Comparison of ENCODE assay signal across 31 cellular contexts in the genomic region with DNA sequence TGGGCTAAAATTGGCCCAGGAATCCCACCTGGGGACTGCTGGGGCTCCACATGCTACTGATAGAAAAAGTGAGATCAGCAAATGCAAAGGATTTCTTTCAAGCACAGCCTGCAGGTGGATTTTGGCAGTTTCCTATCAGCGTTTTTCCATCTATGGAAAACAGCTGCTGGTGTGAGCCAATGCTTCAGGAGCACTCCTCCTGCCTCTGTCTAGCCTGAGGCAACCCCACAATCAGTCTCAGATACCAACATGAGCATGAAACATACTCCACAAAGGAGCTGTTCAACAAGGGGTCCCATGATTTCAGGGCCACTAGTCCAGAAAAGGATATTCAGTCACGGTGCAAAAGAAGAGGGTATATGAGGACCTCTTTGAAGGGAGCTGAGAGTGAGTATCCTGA.
A peak's percentile ranks its signal among the peaks of the same experiment; 100 is the strongest.
DNase-seq lines count a peak whose midpoint lies in the region; ATAC-seq, FAIRE-seq and TF ChIP-seq lines count a peak whose summit lies in the region.
"Had no signal": no experiment of that assay in that cellular context is flagged by ENCODE, and none has a peak within 500 bp of the region (broad histone marks: within the 10 kb centered on the region; RNA-seq: fewer than 3 reads in every experiment).

No MANE protein-coding gene starts in this region.

- no peak for ATAC-seq in A549
- ATAC-seq: activated CD8-positive, alpha-beta T cell treated with anti-CD3 and anti-CD28 coated beads for 36 hours; activated naive CD4-positive, alpha-beta T cell treated with anti-CD3 and anti-CD28 coated beads, Interleukin-2, amount 50 U/mL, for 72 hours; left lung; psoas muscle; stimulated activated naive CD8-positive, alpha-beta T cell treated with anti-CD3 and anti-CD28 coated beads, Interleukin-15, Interleukin-2, amounts not matched to agents 100 U/mL and 50 U/mL, for 24 hours had no signal

- H3K36me3 ChIP-seq in sigmoid colon, result no peaks in the 10 kb centered on the region
- H3K36me3 ChIP-seq: cardiac muscle cell, left lung had no signal

- H3K27ac ChIP-seq in A549, result peak overlapping the region; percentile 83 to 86; a peak in 5 of 6 replicates
- H3K27ac ChIP-seq in sigmoid colon, result no peak overlapping the region
- H3K27ac ChIP-seq: cardiac muscle cell, left lung, psoas muscle, SK-N-MC, testis had no signal

- TF ChIP-seq EP300 in A549 (IDR thresholded peaks at IDR 0.05) (no peak), sigmoid colon (IDR thresholded peaks at IDR 0.05) (no peak)

- H3K36me3 Mint-ChIP-seq in endothelial cell (ENCODE audit: low read depth, unreplicated experiment) (no peaks in the 10 kb centered on the region), Calu3 (ENCODE audit: insufficient read depth, unreplicated experiment) (no peaks in the 10 kb centered on the region)
- no peaks in the 10 kb centered on the region for H3K36me3 Mint-ChIP-seq in activated T-cell treated with anti-CD3 and anti-CD28 coated beads, Interleukin-2, amount 50 U/mL, for 24 hours (ENCODE audit: low read depth)
- H3K36me3 Mint-ChIP-seq: activated naive CD4-positive, alpha-beta T cell treated with anti-CD3 and anti-CD28 coated beads, Interleukin-2, amount 50 U/mL, for 72 hours; immature natural killer cell; naive B cell had no signal

- intact Hi-C loops in Calu3 (cut with micrococcal nuclease; ENCODE audit: unreplicated experiment) (no loop called here), sigmoid colon (cut with DNase I) (no loop called here)

- no TSS peak for BruUV-seq in Calu3 (replicated peaks; lab: Mats Ljungman, UMichigan)

- TF ChIP-seq RAD21 in A549 (conservative IDR thresholded peaks at IDR 0.05 in 1 of 2, IDR thresholded peaks at IDR 0.05 in 1 of 2), result no peak

- FAIRE-seq in A549 (lab: Jason Lieb, UNC), result no peak
- FAIRE-seq: endometrium, GM18507, HTR-8/SVneo, urothelium cell line had no signal

- DNase-seq in A549 (ENCODE audit: low read depth in 1 of 2, low spot score in 1 of 2), result no peak
- peak; percentile 55 for DNase-seq in EH (ENCODE audit: low read depth)
- peak; percentile 75 for DNase-seq in NCI-H69 (lab: John Stamatoyannopoulos, UW)
- DNase-seq in foreskin melanocyte, result peak; percentile 74
- DNase-seq in endothelial cell (ENCODE audit: low spot score), result no peak
- no peak for DNase-seq in Calu3
- DNase-seq in sigmoid colon, result no peak
- DNase-seq in activated T-cell treated with anti-CD3 and anti-CD28 coated beads, Interleukin-2, amount 50 U/mL, for 24 hours, result no peak
- DNase-seq: activated CD8-positive, alpha-beta T cell treated with anti-CD3 and anti-CD28 coated beads for 36 hours; aorta; cortex of kidney; hippocampal formation; immature natural killer cell; KBM-7; left lung; MM.1S; naive B cell; NCI-H1436; nucleus accumbens; psoas muscle; RPMI8226; stimulated activated naive CD8-positive, alpha-beta T cell treated with anti-CD3 and anti-CD28 coated beads, Interleukin-15, Interleukin-2, amounts not matched to agents 100 U/mL and 50 U/mL, for 24 hours; T-helper 2 cell; testis had no signal

- H3K9me3 ChIP-seq in A549 (no peaks in the 10 kb centered on the region), sigmoid colon (no peaks in the 10 kb centered on the region)
- H3K9me3 ChIP-seq: left lung, psoas muscle, testis had no signal

- H3K4me1 Mint-ChIP-seq in endothelial cell (ENCODE audit: unreplicated experiment), result no peaks in the 10 kb centered on the region
- peaks cover 15% of the 10 kb centered on the region for H3K4me1 Mint-ChIP-seq in Calu3 (ENCODE audit: low read depth, unreplicated experiment)
- H3K4me1 Mint-ChIP-seq in activated T-cell treated with anti-CD3 and anti-CD28 coated beads, Interleukin-2, amount 50 U/mL, for 24 hours (ENCODE audit: low read depth), result no peaks in the 10 kb centered on the region
- H3K4me1 Mint-ChIP-seq: immature natural killer cell, naive B cell had no signal

- TF ChIP-seq POLR2A in A549 (IDR thresholded peaks at IDR 0.05; ENCODE audit: low read length) (no peak), sigmoid colon (IDR thresholded peaks at IDR 0.05) (no peak)

- H3K9me3 Mint-ChIP-seq in endothelial cell (ENCODE audit: unreplicated experiment), result no peaks in the 10 kb centered on the region
- no peaks in the 10 kb centered on the region for H3K9me3 Mint-ChIP-seq in Calu3 (ENCODE audit: low read depth, unreplicated experiment)
- no peaks in the 10 kb centered on the region for H3K9me3 Mint-ChIP-seq in activated T-cell treated with anti-CD3 and anti-CD28 coated beads, Interleukin-2, amount 50 U/mL, for 24 hours
- H3K9me3 Mint-ChIP-seq: activated CD8-positive, alpha-beta T cell treated with anti-CD3 and anti-CD28 coated beads for 36 hours; activated naive CD4-positive, alpha-beta T cell treated with anti-CD3 and anti-CD28 coated beads, Interleukin-2, amount 50 U/mL, for 72 hours; immature natural killer cell; naive B cell had no signal

- no peak for TF ChIP-seq CTCF in A549 (IDR thresholded peaks at IDR 0.05)
- no peak for TF ChIP-seq CTCF in endothelial cell (IDR thresholded peaks at IDR 0.05; ENCODE audit: unreplicated experiment)
- no peak for TF ChIP-seq CTCF in Calu3 (IDR thresholded peaks at IDR 0.05; ENCODE audit: unreplicated experiment)
- no peak for TF ChIP-seq CTCF in sigmoid colon (IDR thresholded peaks at IDR 0.05)

- H3K4me3 Mint-ChIP-seq in endothelial cell (ENCODE audit: unreplicated experiment) (no peak overlapping the region), Calu3 (ENCODE audit: low read depth, unreplicated experiment) (no peak overlapping the region)
- no peak overlapping the region for H3K4me3 Mint-ChIP-seq in activated T-cell treated with anti-CD3 and anti-CD28 coated beads, Interleukin-2, amount 50 U/mL, for 24 hours
- H3K4me3 Mint-ChIP-seq: activated CD8-positive, alpha-beta T cell treated with anti-CD3 and anti-CD28 coated beads for 36 hours; immature natural killer cell; naive B cell had no signal

- no peak overlapping the region for H3K27ac Mint-ChIP-seq in endothelial cell (ENCODE audit: unreplicated experiment)
- H3K27ac Mint-ChIP-seq in Calu3 (ENCODE audit: unreplicated experiment), result no peak overlapping the region
- no peak overlapping the region for H3K27ac Mint-ChIP-seq in activated T-cell treated with anti-CD3 and anti-CD28 coated beads, Interleukin-2, amount 50 U/mL, for 24 hours
- H3K27ac Mint-ChIP-seq: activated CD8-positive, alpha-beta T cell treated with anti-CD3 and anti-CD28 coated beads for 36 hours; activated naive CD4-positive, alpha-beta T cell treated with anti-CD3 and anti-CD28 coated beads, Interleukin-2, amount 50 U/mL, for 72 hours; immature natural killer cell; naive B cell had no signal

- H3K4me3 ChIP-seq in A549 (no peak overlapping the region), sigmoid colon (no peak overlapping the region)
- H3K4me3 ChIP-seq: cardiac muscle cell, left lung, psoas muscle, SK-N-MC, testis had no signal

- no peak overlapping the region for H3K4me2 ChIP-seq in A549

- H3K27me3 ChIP-seq in sigmoid colon, result no peaks in the 10 kb centered on the region
- H3K27me3 ChIP-seq: cardiac muscle cell, testis had no signal

- H3K27me3 Mint-ChIP-seq in endothelial cell (ENCODE audit: unreplicated experiment) (no peaks in the 10 kb centered on the region), Calu3 (ENCODE audit: unreplicated experiment) (no peaks in the 10 kb centered on the region)
- H3K27me3 Mint-ChIP-seq in activated T-cell treated with anti-CD3 and anti-CD28 coated beads, Interleukin-2, amount 50 U/mL, for 24 hours, result no peaks in the 10 kb centered on the region

- POLR2A ChIA-PET in A549 (lab: Yijun Ruan, JAX), result interaction anchor here (1.6 kb wide), 1 partner anchor 311 kb away, joined by 4 read pairs; a partner anchor contains a TSS

- H3K4me1 ChIP-seq in A549 (peaks cover 42% of the 10 kb centered on the region), sigmoid colon (peaks cover 0 to 9% (median 4%) of the 10 kb centered on the region in 4 donors)
- H3K4me1 ChIP-seq: left lung, psoas muscle, testis had no signal

- CTCF ChIA-PET in A549 (lab: Yijun Ruan, JAX), result interaction anchor here (0.7 kb wide), 1 partner anchor 145 kb away, joined by 3 read pairs; no protein-coding TSS in a partner anchor
- CTCF ChIA-PET in Calu3 (lab: Charles Lee), result no interaction called here

- 94% methylated on average over 2 of the region's 2 CpGs for WGBS in A549 (ENCODE audit: missing lambda C conversion rate)
- WGBS in sigmoid colon, 2 donors, result 76 to 85% methylated on average over 2 of the region's 2 CpGs

TF ChIP-seq in A549, 52 proteins besides CTCF, POLR2A, EP300 and RAD21:
- no peak for TF ChIP-seq TP53 (CRISPR knock-in tag; IDR thresholded peaks at IDR 0.05)
- no peak for TF ChIP-seq ZC3H11A (IDR thresholded peaks at IDR 0.05)
- TF ChIP-seq RFX5 (IDR thresholded peaks at IDR 0.05), result no peak
- TF ChIP-seq NFE2L2 (conservative IDR thresholded peaks at IDR 0.05; ENCODE audit: low read length), result no peak
- no peak for TF ChIP-seq EHF (CRISPR knock-in tag; IDR thresholded peaks at IDR 0.05)
- TF ChIP-seq CBX2 (IDR thresholded peaks at IDR 0.05; ENCODE audit: borderline replicate concordance, low read depth), result no peak
- no peak for TF ChIP-seq POLR2AphosphoS2 (conservative IDR thresholded peaks at IDR 0.05; ENCODE audit: low read length)
- TF ChIP-seq KDM5A (IDR thresholded peaks at IDR 0.05), result no peak
- TF ChIP-seq, protein P1, sequence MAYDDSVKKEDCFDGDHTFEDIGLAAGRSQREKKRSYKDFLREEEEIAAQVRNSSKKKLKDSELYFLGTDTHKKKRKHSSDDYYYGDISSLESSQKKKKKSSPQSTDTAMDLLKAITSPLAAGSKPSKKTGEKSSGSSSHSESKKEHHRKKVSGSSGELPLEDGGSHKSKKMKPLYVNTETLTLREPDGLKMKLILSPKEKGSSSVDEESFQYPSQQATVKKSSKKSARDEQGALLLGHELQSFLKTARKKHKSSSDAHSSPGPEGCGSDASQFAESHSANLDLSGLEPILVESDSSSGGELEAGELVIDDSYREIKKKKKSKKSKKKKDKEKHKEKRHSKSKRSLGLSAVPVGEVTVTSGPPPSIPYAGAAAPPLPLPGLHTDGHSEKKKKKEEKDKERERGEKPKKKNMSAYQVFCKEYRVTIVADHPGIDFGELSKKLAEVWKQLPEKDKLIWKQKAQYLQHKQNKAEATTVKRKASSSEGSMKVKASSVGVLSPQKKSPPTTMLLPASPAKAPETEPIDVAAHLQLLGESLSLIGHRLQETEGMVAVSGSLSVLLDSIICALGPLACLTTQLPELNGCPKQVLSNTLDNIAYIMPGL (CRISPR knock-in tag; IDR thresholded peaks at IDR 0.05; ENCODE audit: borderline replicate concordance), result no peak
- no peak for TF ChIP-seq SMC3 (IDR thresholded peaks at IDR 0.05)
- TF ChIP-seq SREBF2 (IDR thresholded peaks at IDR 0.05), result no peak
- TF ChIP-seq HOXB5 (CRISPR knock-in tag; IDR thresholded peaks at IDR 0.05), result no peak
- no peak for TF ChIP-seq TFCP2L1 (CRISPR knock-in tag; IDR thresholded peaks at IDR 0.05)
- TF ChIP-seq MYC (IDR thresholded peaks at IDR 0.05; ENCODE audit: borderline replicate concordance, low read length), result no peak
- TF ChIP-seq MAZ (IDR thresholded peaks at IDR 0.05; ENCODE audit: borderline replicate concordance, low read depth, low read length), result no peak

Comparison
In these comparisons a context has a peak if more than half of its experiments do, and no peak if none do; other contexts are left out.
1. DNase-seq: peak in EH (single experiment), NCI-H69 (single experiment) and foreskin melanocyte (single experiment); none in A549 (0 of 2), endothelial cell (single experiment), Calu3 (single experiment), sigmoid colon (single experiment) and activated T-cell treated with anti-CD3 and anti-CD28 coated beads, Interleukin-2, amount 50 U/mL, for 24 hours (single experiment).
2. H3K27ac ChIP-seq: peak in A549 (2 of 2); none in sigmoid colon (0 of 4).